In the genomic region with DNA sequence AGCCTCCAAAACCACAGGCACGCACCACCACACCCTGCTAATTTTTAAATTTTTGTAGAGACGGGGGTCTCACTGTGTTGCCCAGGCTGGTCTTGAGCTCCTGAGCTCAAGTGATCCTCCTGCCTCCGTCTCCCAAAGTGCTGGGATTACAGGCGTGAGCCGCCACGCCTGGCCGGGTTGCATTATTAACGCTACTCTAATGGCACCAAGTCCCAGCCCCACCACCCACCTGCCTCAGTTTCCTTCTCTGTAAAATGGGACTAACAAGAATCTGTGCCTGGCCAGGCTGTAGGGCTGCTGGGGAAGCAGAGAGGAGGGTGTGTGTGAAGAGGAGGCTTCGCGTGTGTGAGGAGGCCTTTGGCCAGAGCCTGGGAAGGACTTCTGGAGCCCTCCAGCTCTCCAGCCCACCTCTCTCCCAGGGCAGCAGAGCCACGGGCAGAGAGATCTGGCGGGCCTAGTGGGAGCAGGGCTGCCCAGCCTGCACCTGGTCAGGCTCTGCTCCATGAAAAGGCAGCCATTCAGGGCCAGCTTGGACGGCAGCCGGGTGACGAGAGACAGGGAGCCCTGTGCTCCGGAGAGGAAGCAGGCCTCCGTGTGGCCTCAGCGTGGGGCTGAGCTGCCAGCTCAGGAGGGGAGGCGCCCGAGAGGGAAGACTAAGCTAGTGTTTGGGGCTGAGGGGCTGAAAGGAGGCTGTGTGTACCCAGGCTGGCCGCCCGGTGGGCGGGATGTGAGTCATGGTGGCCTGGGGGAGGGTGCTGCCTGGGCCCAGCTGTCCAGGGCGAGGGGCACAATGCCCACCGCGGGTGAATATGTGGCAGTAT, we compare ENCODE assay signal across 10 cellular contexts. TPM values are rescaled to one million over a fixed set of nuclear protein-coding genes. Genes with fewer than 3 reads are reported as not detected.
DNase-seq lines count a peak whose midpoint lies in the region; ATAC-seq and TF ChIP-seq lines count a peak whose summit lies in the region.
"Had no signal": no experiment of that assay in that cellular context is flagged by ENCODE, and none has a peak within 500 bp of the region (broad histone marks: within the 10 kb centered on the region; RNA-seq: fewer than 3 reads in every experiment).

No MANE protein-coding gene starts in this region.

- TF ChIP-seq CTCF in IMR-90 (conservative IDR thresholded peaks at IDR 0.05; ENCODE audit: low read depth, low read length): no peak
- TF ChIP-seq CTCF in GM10248 (IDR thresholded peaks at IDR 0.05; ENCODE audit: control extremely low read depth, extremely low read depth, low read depth, missing control alignments): no peak

- H3K4me1 ChIP-seq in IMR-90 (ENCODE audit: control insufficient read depth, insufficient read depth, low read length): peaks cover 9% of the 10 kb centered on the region

- dilution Hi-C loops in IMR-90 (cut with HindIII; ENCODE audit: low sequenced_read_pairs, unreplicated experiment): no loop called here

- H3K27me3 ChIP-seq in IMR-90 (ENCODE audit: control insufficient read depth, insufficient read depth, low read length): peaks cover 3% of the 10 kb centered on the region; the same call in 1 of the 2 replicates

- in situ Hi-C loops in IMR-90 (cut with MboI; ENCODE audit: low sequenced_read_pairs): no loop called here

- peak overlapping the region; percentile 74 for H3K4ac ChIP-seq in IMR-90 (ENCODE audit: low read depth, low read length)

- no peaks in the 10 kb centered on the region for H3K36me3 ChIP-seq in IMR-90 (ENCODE audit: control insufficient read depth, insufficient read depth, low read length)

- BruUV-seq in IMR-90 (replicated peaks; lab: Mats Ljungman, UMichigan): no TSS peak

- H4K8ac ChIP-seq in IMR-90 (ENCODE audit: low read depth in 2 of 2, low read length in 2 of 2): peak overlapping the region in 1 of 2 experiments; percentile 80; a peak in 2 of 4 replicates

- POLR2A ChIA-PET in IMR-90 (lab: Charles Lee; ENCODE audit: unreplicated experiment): interaction anchor here (0.5 kb wide), 1 partner anchor 76 kb away, joined by 6 read pairs; a partner anchor contains a TSS
- POLR2A ChIA-PET in GM10248 (lab: Yijun Ruan, JAX): no interaction called here

- CTCF ChIA-PET in IMR-90 (lab: Yijun Ruan, JAX): no interaction called here
- CTCF ChIA-PET in GM10248 (lab: Yijun Ruan, JAX): interaction anchor here (0.7 to 2.2 kb wide), 5 partner anchors 16 to 161 kb away, joined by 3 to 6 read pairs (median 3); no protein-coding TSS in a partner anchor

- H4K20me1 ChIP-seq in IMR-90 (ENCODE audit: insufficient read depth, low read length): no peaks in the 10 kb centered on the region; the same call in 1 of the 2 replicates

- H3K9me3 ChIP-seq in IMR-90 (ENCODE audit: control insufficient read depth, insufficient read depth, low read length): peaks cover 4% of the 10 kb centered on the region

- TF ChIP-seq POLR2A in IMR-90 (IDR thresholded peaks at IDR 0.05; ENCODE audit: low read depth, low read length): no peak

- intact Hi-C loops in IMR-90 (cut with micrococcal nuclease): no loop called here

- peak; percentile 80 for ATAC-seq in IMR-90 (ENCODE audit: low read depth)
- no peak for ATAC-seq in HG02610 (IDR thresholded peaks at IDR 0.05; ENCODE audit: unreplicated experiment)
- no peak for ATAC-seq in GM21515 (IDR thresholded peaks at IDR 0.05; ENCODE audit: unreplicated experiment)
- ATAC-seq: activated CD8-positive, alpha-beta T cell treated with anti-CD3 and anti-CD28 coated beads for 36 hours had no signal

- H3K23ac ChIP-seq in IMR-90 (ENCODE audit: low read depth, low read length): no peak overlapping the region

- H4K91ac ChIP-seq in IMR-90 (ENCODE audit: insufficient read depth, low read depth, low read length): peak overlapping the region; percentile 73

- peak overlapping the region; percentile 63; the same call in 1 of the 2 replicates for H2BK120ac ChIP-seq in IMR-90 (ENCODE audit: low read depth, low read length)

- peak; percentile 56 for DNase-seq in IMR-90
- peak; percentile 88 for DNase-seq in astrocyte of the hippocampus (ENCODE audit: low read depth, low spot score)
- peak; percentile 81 for DNase-seq in inferior parietal cortex (ENCODE audit: extremely low spot score)
- DNase-seq in substantia nigra (lab: John Stamatoyannopoulos, UW): peak; percentile 67 to 99 (median 93)
- no peak for DNase-seq in GM10248 (ENCODE audit: extremely low spot score)
- DNase-seq in NK-92 (lab: John Stamatoyannopoulos, UW; ENCODE audit: unreplicated experiment): no peak
- DNase-seq: activated CD8-positive, alpha-beta T cell treated with anti-CD3 and anti-CD28 coated beads for 36 hours; NCI-H2081 treated with DMSO at 0.1 percent for 48 hours had no signal

- H2BK5ac ChIP-seq in IMR-90 (ENCODE audit: low read depth, low read length, poor library complexity, severe bottlenecking): no peak overlapping the region

- H3K18ac ChIP-seq in IMR-90 (ENCODE audit: low read depth, low read length): 0 out of 2 replicates have a peak overlapping the region, but pooled peaks have one; percentile 11

- peak overlapping the region; percentile 58 for H4K5ac ChIP-seq in IMR-90 (ENCODE audit: low read depth, low read length)

- H3K9me1 ChIP-seq in IMR-90 (ENCODE audit: insufficient read depth, low read length): no peaks in the 10 kb centered on the region

- peak overlapping the region; percentile 63 for H2BK20ac ChIP-seq in IMR-90 (ENCODE audit: low read depth, low read length)

- WGBS in IMR-90 (ENCODE audit: extremely low coverage in 2 of 2, insufficient read length in 1 of 2), 2 experiments: 43% methylated on average over 8 of the region's 26 CpGs; no CpG with 5 or more reads in 1 of the 2 experiments

- no peak overlapping the region; the same call in 2 of the 3 replicates for H2BK15ac ChIP-seq in IMR-90 (ENCODE audit: low read depth, low read length)

- H3K4me3 ChIP-seq in IMR-90 (ENCODE audit: insufficient read depth, low read depth, low read length): no peak overlapping the region

- H2AK5ac ChIP-seq in IMR-90 (ENCODE audit: low read depth, low read length): peak overlapping the region; percentile 39; the same call in 1 of the 2 replicates

- peak overlapping the region; percentile 19 for H3K14ac ChIP-seq in IMR-90 (replicated peaks; ENCODE audit: low read depth, low read length)

- H2AFZ ChIP-seq in IMR-90 (replicated peaks; ENCODE audit: low read length, poor library complexity): peak overlapping the region; percentile 88

- H3K27ac ChIP-seq in IMR-90 (ENCODE audit: insufficient read depth, low read length): no peak overlapping the region
- H3K27ac ChIP-seq in substantia nigra (ENCODE audit: low read depth, low read length, poor library complexity, severe bottlenecking): peak overlapping the region; percentile 97

- H3K4me2 ChIP-seq in IMR-90 (ENCODE audit: low read depth, low read length): no peak overlapping the region

- peak overlapping the region; percentile 75 for H2AK9ac ChIP-seq in IMR-90 (replicated peaks; ENCODE audit: low read depth, low read length, poor library complexity)

- no peak overlapping the region; the same call in 1 of the 2 replicates for H3K9ac ChIP-seq in IMR-90 (ENCODE audit: low read depth, low read length)

- TF ChIP-seq RAD21 in IMR-90 (IDR thresholded peaks at IDR 0.05; ENCODE audit: low read length): 0 out of 2 replicates have a peak, but pooled peaks have one; percentile 4

- no peaks in the 10 kb centered on the region for H3K79me1 ChIP-seq in IMR-90 (ENCODE audit: low read depth in 1 of 2, low read length in 2 of 2)

- no peak overlapping the region for H3K56ac ChIP-seq in IMR-90 (ENCODE audit: extremely low read depth, insufficient read depth, low read length)

TF ChIP-seq in IMR-90, 13 proteins besides CTCF, POLR2A, EP300 and RAD21:
- TF ChIP-seq MAZ (IDR thresholded peaks at IDR 0.05; ENCODE audit: borderline replicate concordance, low read depth, low read length) (no peak), CEBPB (IDR thresholded peaks at IDR 0.05; ENCODE audit: low read depth, low read length) (no peak), BHLHE40 (IDR thresholded peaks at IDR 0.05; ENCODE audit: low read depth, low read length) (no peak)

RNA-seq across cellular contexts. Expression of a gene that starts 7.4 kb away (rescaled TPM):
- total RNA-seq in IMR-90 (2012; rRNA removed): under 0.01 TPM in 2 replicates
- polyA plus RNA-seq in IMR-90 (2012; rRNA removed): 0.03 and 0.07 TPM in 2 replicates
- 0.04 and 0.51 TPM in 2 replicates for polyA plus RNA-seq in IMR-90 (2012; cell fraction: cytosol; rRNA removed)
- 0.13 and 0.33 TPM in 2 replicates for polyA plus RNA-seq in IMR-90 (2012; cell fraction: nucleus; rRNA removed; ENCODE audit: low replicate concordance)

Comparison
In these comparisons a context has a peak if more than half of its experiments do, and no peak if none do; other contexts are left out.
1. DNase-seq: peak in IMR-90 (single experiment), astrocyte of the hippocampus (single experiment), inferior parietal cortex (single experiment) and substantia nigra (49 of 49); none in GM10248 (single experiment) and NK-92 (single experiment).